Comparison of ENCODE assay signal across 13 cellular contexts in genomic region chr7:100265851-100266250, GRCh38. TPM values are rescaled to one million over a fixed set of nuclear protein-coding genes. Genes with fewer than 3 reads are reported as not detected.
"Had no signal": no experiment of that assay in that cellular context is flagged by ENCODE, and none has a peak within 500 bp of the region (broad histone marks: within the 10 kb centered on the region; RNA-seq: fewer than 3 reads in every experiment).

No MANE protein-coding gene starts in this region.

RNA-seq across cellular contexts. Expression of gene SPDYE3, which starts 41.7 kb away (rescaled TPM):
- total RNA-seq: activated CD8-positive, alpha-beta memory T cell treated with anti-CD3 and anti-CD28 coated beads for 36 hours; colonic mucosa; epithelial cell of proximal tubule; frontal cortex; kidney; liver; mucosa of descending colon; naive thymus-derived CD4-positive, alpha-beta T cell; osteocyte; right lobe of liver; T-helper 1 cell treated with Interleukin-12 subunit alpha and Interleukin-12 subunit beta and Interleukin-4 antibody, amounts not matched to agents 30 ng/mL and 1 ng/mL, for 36 hours; thoracic aorta; upper lobe of right lung had no signal

RNA-seq across cellular contexts. Expression of gene PVRIG, which starts 46.1 kb away (rescaled TPM):
- total RNA-seq: epithelial cell of proximal tubule, frontal cortex, osteocyte had no signal
